24 cellular contexts compared by ENCODE assay signal in the genomic region with DNA sequence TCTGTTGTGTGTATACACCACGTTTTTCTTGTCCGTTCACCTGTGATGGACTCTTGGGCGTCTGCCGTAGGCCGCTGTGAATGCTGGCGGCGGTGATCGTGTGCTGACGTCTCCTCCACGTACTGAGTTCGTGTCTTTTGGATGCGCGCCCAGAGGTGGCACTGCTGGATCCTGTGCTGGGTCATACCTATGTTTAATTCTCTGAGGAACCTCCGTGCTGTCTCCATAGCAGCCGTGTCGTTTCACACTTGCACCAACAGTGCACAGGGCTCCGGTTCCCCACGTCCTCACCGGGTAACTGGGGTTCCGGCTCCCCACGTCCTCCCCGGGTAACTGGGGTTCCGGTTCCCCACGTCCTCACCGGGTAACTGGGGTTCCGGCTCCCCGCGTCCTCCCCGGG.
"Had no signal": no experiment of that assay in that cellular context is flagged by ENCODE, and none has a peak within 500 bp of the region (broad histone marks: within the 10 kb centered on the region; RNA-seq: fewer than 3 reads in every experiment).

No MANE protein-coding gene starts in this region.

- ATAC-seq: activated CD8-positive, alpha-beta memory T cell treated with anti-CD3 and anti-CD28 coated beads, Interleukin-2, amount 10 ng/mL, durations not matched to agents 7 days and 5 days; activated naive CD4-positive, alpha-beta T cell treated with anti-CD3 and anti-CD28 coated beads, Interleukin-2, amount 50 U/mL, for 72 hours; foreskin keratinocyte; left lobe of liver; naive thymus-derived CD8-positive, alpha-beta T cell; psoas muscle had no signal

- H3K9me3 ChIP-seq: psoas muscle, right atrium auricular region, stomach, suprapubic skin, transverse colon had no signal

- H3K36me3 ChIP-seq: ascending aorta, neural progenitor cell, right atrium auricular region, stomach, suprapubic skin, transverse colon had no signal

- H3K27ac ChIP-seq: ascending aorta, foreskin keratinocyte, hepatocyte, neural progenitor cell, psoas muscle, right atrium auricular region, stomach, suprapubic skin, transverse colon had no signal

- H3K4me3 ChIP-seq: ascending aorta, hepatocyte, neural progenitor cell, psoas muscle, right atrium auricular region, stomach, suprapubic skin, transverse colon had no signal

- DNase-seq: activated CD4-positive, alpha-beta memory T cell treated with anti-CD3 and anti-CD28 coated beads for 36 hours; activated CD4-positive, alpha-beta T cell treated with anti-CD3 and anti-CD28 coated beads for 4 hours; activated CD4-positive, CD25-positive, alpha-beta regulatory T cell; activated CD8-positive, alpha-beta memory T cell treated with anti-CD3 and anti-CD28 coated beads, Interleukin-2, amount 10 ng/mL, durations not matched to agents 7 days and 5 days; activated T-cell treated with anti-CD3 and anti-CD28 coated beads for 4 hours; central memory CD4-positive, alpha-beta T cell; dermis blood vessel endothelial cell; effector CD8-positive, alpha-beta T cell; foreskin keratinocyte; immature natural killer cell; mammary epithelial cell; naive thymus-derived CD8-positive, alpha-beta T cell; psoas muscle; stimulated activated CD4-positive, alpha-beta T cell treated with anti-CD3 and anti-CD28 coated beads, Interleukin-1b, Interleukin-23, amount 100 ng/mL, for 48 hours; stomach; T1000; transverse colon had no signal

- H3K4me1 ChIP-seq: ascending aorta, transverse colon had no signal

- H3K27me3 ChIP-seq: ascending aorta, foreskin keratinocyte, hepatocyte, neural progenitor cell, right atrium auricular region, stomach, suprapubic skin, transverse colon had no signal
